ENCODE assay signal across 8 cellular contexts in genomic region chr3:143825513-143825912, GRCh38. TPM values are rescaled to one million over a fixed set of nuclear protein-coding genes. Genes with fewer than 3 reads are reported as not detected.
DNase-seq lines count a peak whose midpoint lies in the region; ATAC-seq, FAIRE-seq and TF ChIP-seq lines count a peak whose summit lies in the region.

No MANE protein-coding gene starts in this region.

- POLR2A ChIA-PET in activated CD8-positive, alpha-beta T cell treated with anti-CD3 and anti-CD28 coated beads for 36 hours (lab: Charles Lee) = interaction anchor here (0.6 kb wide), 1 partner anchor 73 kb away, joined by 3 read pairs; no protein-coding TSS in a partner anchor

- peak; percentile 71 for ATAC-seq in Right ventricle myocardium superior (ENCODE audit: poor library complexity)
- ATAC-seq in HG02973 (IDR thresholded peaks at IDR 0.05; ENCODE audit: unreplicated experiment) = peak; percentile 72
- ATAC-seq in activated CD8-positive, alpha-beta T cell treated with anti-CD3 and anti-CD28 coated beads for 36 hours = peak; percentile 96
- ATAC-seq in upper lobe of left lung (ENCODE audit: low FRiP score in 2 of 2) = peak in 1 of 2 donors; percentile 63

- no peaks in the 10 kb centered on the region for H3K27me3 Mint-ChIP-seq in activated CD8-positive, alpha-beta T cell treated with anti-CD3 and anti-CD28 coated beads for 36 hours

- H3K36me3 ChIP-seq in upper lobe of left lung (no peaks in the 10 kb centered on the region), small intestine (ENCODE audit: control insufficient read depth in 2 of 2, insufficient read depth in 2 of 2, low read length in 2 of 2) (no peaks in the 10 kb centered on the region)

- H3K9me3 Mint-ChIP-seq in activated CD8-positive, alpha-beta T cell treated with anti-CD3 and anti-CD28 coated beads for 36 hours = peaks cover 10% of the 10 kb centered on the region

- peaks cover 3% of the 10 kb centered on the region for H3K36me3 Mint-ChIP-seq in activated CD8-positive, alpha-beta T cell treated with anti-CD3 and anti-CD28 coated beads for 36 hours (ENCODE audit: low read depth)

- intact Hi-C loops in Right ventricle myocardium superior (cut with DNase I) (no loop called here), cardiac septum (cut with DNase I) (no loop called here)
- intact Hi-C loops in activated CD8-positive, alpha-beta T cell treated with anti-CD3 and anti-CD28 coated beads for 36 hours (cut with micrococcal nuclease) = no loop called here

- no peak for TF ChIP-seq POLR2A in upper lobe of left lung (IDR thresholded peaks at IDR 0.05)

- DNase-seq in Right ventricle myocardium superior (no peak), cardiac septum (ENCODE audit: low spot score) (no peak), upper lobe of left lung (no peak), iPS-NIHi7 (ENCODE audit: extremely low spot score) (no peak), small intestine (no peak), NCI-H146 (lab: John Stamatoyannopoulos, UW) (no peak)
- peak; percentile 25 for DNase-seq in activated CD8-positive, alpha-beta T cell treated with anti-CD3 and anti-CD28 coated beads for 36 hours

- H3K4me3 Mint-ChIP-seq in activated CD8-positive, alpha-beta T cell treated with anti-CD3 and anti-CD28 coated beads for 36 hours = no peak overlapping the region

- TF ChIP-seq EP300 in upper lobe of left lung (IDR thresholded peaks at IDR 0.05) = no peak

- TF ChIP-seq CTCF in activated CD8-positive, alpha-beta T cell treated with anti-CD3 and anti-CD28 coated beads for 36 hours (IDR thresholded peaks at IDR 0.05) = no peak
- no peak for TF ChIP-seq CTCF in upper lobe of left lung (IDR thresholded peaks at IDR 0.05)

- H3K27me3 ChIP-seq in upper lobe of left lung (no peaks in the 10 kb centered on the region), small intestine (ENCODE audit: control insufficient read depth in 2 of 2, insufficient read depth in 2 of 2, low read length in 2 of 2) (no peaks in the 10 kb centered on the region)

- H3K4me3 ChIP-seq in upper lobe of left lung = no peak overlapping the region
- no peak overlapping the region for H3K4me3 ChIP-seq in small intestine (ENCODE audit: low read depth in 1 of 2, low read length in 2 of 2)

- FAIRE-seq in small intestine (lab: Jason Lieb, UNC) = no peak

- peaks cover 22% of the 10 kb centered on the region for H3K4me1 Mint-ChIP-seq in activated CD8-positive, alpha-beta T cell treated with anti-CD3 and anti-CD28 coated beads for 36 hours (ENCODE audit: low read depth)

- H3K27ac ChIP-seq in upper lobe of left lung (peak overlapping the region in 3 of 4 donors; percentile 10 to 57 (median 14)), small intestine (ENCODE audit: low read depth in 1 of 2, low read length in 1 of 2) (no peak overlapping the region)

- no peaks in the 10 kb centered on the region for H3K9me3 ChIP-seq in upper lobe of left lung
- H3K9me3 ChIP-seq in small intestine (ENCODE audit: control insufficient read depth, low read depth) = no peaks in the 10 kb centered on the region

- WGBS in upper lobe of left lung, 2 donors = 23 to 33% methylated on average over 3 of the region's 3 CpGs
- WGBS in small intestine, 3 donors = 27 to 40% (median 39%) methylated on average over 3 of the region's 3 CpGs

- H3K27ac Mint-ChIP-seq in activated CD8-positive, alpha-beta T cell treated with anti-CD3 and anti-CD28 coated beads for 36 hours = peak overlapping the region; percentile 66

- CTCF ChIA-PET in activated CD8-positive, alpha-beta T cell treated with anti-CD3 and anti-CD28 coated beads for 36 hours (lab: Charles Lee) = interaction anchor here (0.8 kb wide), 1 partner anchor 61 kb away, joined by 3 read pairs; no protein-coding TSS in a partner anchor

- peaks cover 12 to 32% (median 18%) of the 10 kb centered on the region in 4 donors for H3K4me1 ChIP-seq in upper lobe of left lung
- H3K4me1 ChIP-seq in small intestine (ENCODE audit: control insufficient read depth in 2 of 2, insufficient read depth in 1 of 2, low read depth in 1 of 2, low read length in 1 of 2) = no peaks in the 10 kb centered on the region

RNA-seq across cellular contexts. Expression of gene SLC9A9, which starts 22.8 kb away (rescaled TPM):
- total RNA-seq in Right ventricle myocardium superior = 7.2 TPM
- 3.6 TPM for total RNA-seq in cardiac septum
- 1 to 10 TPM; 1.9 to 2.2 TPM for total RNA-seq in activated CD8-positive, alpha-beta T cell treated with anti-CD3 and anti-CD28 coated beads for 36 hours
- 10 to 100 TPM in 3 of 6 donors, 1 to 10 TPM in 3; 4.2 to 20.4 (median 8.7) TPM for total RNA-seq in upper lobe of left lung
- polyA plus RNA-seq in small intestine = 1 to 10 TPM in 2 of 3 donors, not detected in 1; 1.4 to 4.1 TPM

Comparison
In these comparisons a context has a peak if more than half of its experiments do, and no peak if none do; other contexts are left out.
1. H3K27ac ChIP-seq: peak in upper lobe of left lung (3 of 4); none in small intestine (0 of 2).